Comparison of ENCODE assay signal across 1 cellular context in the genomic region with DNA sequence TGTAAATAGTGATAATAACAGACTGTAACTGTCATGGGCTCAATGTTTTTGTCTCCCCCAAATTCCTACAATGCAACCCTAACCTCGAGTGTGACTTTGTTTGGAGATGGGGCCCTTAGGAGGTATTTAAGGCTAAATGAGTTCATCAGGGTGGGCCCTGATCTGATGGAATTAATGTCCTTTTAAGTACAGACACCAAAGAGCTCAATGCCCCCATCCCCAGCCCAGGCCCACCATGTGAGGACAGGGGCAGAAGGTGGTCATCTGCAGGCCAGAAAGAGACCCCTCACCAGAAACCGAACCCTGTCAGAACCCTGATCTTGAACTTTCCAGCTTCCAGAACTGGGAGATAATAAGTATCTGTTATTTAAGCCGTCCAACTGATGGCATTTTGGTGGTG.
A peak's percentile ranks its signal among the peaks of the same experiment; 100 is the strongest.
TF ChIP-seq lines count a peak whose summit lies in the region.

No MANE protein-coding gene starts in this region.

TF ChIP-seq in K562, 482 proteins besides CTCF, POLR2A, EP300 and RAD21 (continued from another document):
- TF ChIP-seq, protein P1, sequence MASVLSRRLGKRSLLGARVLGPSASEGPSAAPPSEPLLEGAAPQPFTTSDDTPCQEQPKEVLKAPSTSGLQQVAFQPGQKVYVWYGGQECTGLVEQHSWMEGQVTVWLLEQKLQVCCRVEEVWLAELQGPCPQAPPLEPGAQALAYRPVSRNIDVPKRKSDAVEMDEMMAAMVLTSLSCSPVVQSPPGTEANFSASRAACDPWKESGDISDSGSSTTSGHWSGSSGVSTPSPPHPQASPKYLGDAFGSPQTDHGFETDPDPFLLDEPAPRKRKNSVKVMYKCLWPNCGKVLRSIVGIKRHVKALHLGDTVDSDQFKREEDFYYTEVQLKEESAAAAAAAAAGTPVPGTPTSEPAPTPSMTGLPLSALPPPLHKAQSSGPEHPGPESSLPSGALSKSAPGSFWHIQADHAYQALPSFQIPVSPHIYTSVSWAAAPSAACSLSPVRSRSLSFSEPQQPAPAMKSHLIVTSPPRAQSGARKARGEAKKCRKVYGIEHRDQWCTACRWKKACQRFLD (CRISPR knock-in tag; IDR thresholded peaks at IDR 0.05), result peak; percentile 24; the same call in 1 of the 2 replicates
- peak; percentile 5; the same call in 1 of the 2 replicates for TF ChIP-seq MYC (IDR thresholded peaks at IDR 0.05; ENCODE audit: low read depth, low read length)
- TF ChIP-seq MYC (CRISPR knock-in tag; IDR thresholded peaks at IDR 0.05; ENCODE audit: borderline replicate concordance, low read depth), result no peak
- TF ChIP-seq, protein P2, sequence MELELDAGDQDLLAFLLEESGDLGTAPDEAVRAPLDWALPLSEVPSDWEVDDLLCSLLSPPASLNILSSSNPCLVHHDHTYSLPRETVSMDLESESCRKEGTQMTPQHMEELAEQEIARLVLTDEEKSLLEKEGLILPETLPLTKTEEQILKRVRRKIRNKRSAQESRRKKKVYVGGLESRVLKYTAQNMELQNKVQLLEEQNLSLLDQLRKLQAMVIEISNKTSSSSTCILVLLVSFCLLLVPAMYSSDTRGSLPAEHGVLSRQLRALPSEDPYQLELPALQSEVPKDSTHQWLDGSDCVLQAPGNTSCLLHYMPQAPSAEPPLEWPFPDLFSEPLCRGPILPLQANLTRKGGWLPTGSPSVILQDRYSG (tag; conservative IDR thresholded peaks at IDR 0.05; ENCODE audit: low read depth), result 0 out of 2 replicates have a peak, but pooled peaks have one; percentile 13
- TF ChIP-seq BRD4 (IDR thresholded peaks at IDR 0.05), result 0 out of 2 replicates have a peak, but pooled peaks have one; percentile 49
- TF ChIP-seq, protein P3, sequence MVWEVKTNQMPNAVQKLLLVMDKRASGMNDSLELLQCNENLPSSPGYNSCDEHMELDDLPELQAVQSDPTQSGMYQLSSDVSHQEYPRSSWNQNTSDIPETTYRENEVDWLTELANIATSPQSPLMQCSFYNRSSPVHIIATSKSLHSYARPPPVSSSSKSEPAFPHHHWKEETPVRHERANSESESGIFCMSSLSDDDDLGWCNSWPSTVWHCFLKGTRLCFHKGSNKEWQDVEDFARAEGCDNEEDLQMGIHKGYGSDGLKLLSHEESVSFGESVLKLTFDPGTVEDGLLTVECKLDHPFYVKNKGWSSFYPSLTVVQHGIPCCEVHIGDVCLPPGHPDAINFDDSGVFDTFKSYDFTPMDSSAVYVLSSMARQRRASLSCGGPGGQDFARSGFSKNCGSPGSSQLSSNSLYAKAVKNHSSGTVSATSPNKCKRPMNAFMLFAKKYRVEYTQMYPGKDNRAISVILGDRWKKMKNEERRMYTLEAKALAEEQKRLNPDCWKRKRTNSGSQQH (CRISPR knock-in tag; IDR thresholded peaks at IDR 0.05), result no peak
- 0 out of 2 replicates have a peak, but pooled peaks have one; percentile 1 for TF ChIP-seq ZNF584 (CRISPR knock-in tag; IDR thresholded peaks at IDR 0.05; ENCODE audit: low read depth)
- peak; percentile 93 for TF ChIP-seq GTF2E2 (tag; IDR thresholded peaks at IDR 0.05)
- TF ChIP-seq ZFX (CRISPR knock-in tag; IDR thresholded peaks at IDR 0.05), result peak; percentile 62
- TF ChIP-seq MTA1 (IDR thresholded peaks at IDR 0.05; ENCODE audit: borderline replicate concordance), result 0 out of 2 replicates have a peak, but pooled peaks have one; percentile 10
- no peak for TF ChIP-seq ZEB2 (IDR thresholded peaks at IDR 0.05)
- TF ChIP-seq NFRKB (IDR thresholded peaks at IDR 0.05; ENCODE audit: low read depth), result peak; percentile 48; the same call in 1 of the 2 replicates
- TF ChIP-seq, protein P4, sequence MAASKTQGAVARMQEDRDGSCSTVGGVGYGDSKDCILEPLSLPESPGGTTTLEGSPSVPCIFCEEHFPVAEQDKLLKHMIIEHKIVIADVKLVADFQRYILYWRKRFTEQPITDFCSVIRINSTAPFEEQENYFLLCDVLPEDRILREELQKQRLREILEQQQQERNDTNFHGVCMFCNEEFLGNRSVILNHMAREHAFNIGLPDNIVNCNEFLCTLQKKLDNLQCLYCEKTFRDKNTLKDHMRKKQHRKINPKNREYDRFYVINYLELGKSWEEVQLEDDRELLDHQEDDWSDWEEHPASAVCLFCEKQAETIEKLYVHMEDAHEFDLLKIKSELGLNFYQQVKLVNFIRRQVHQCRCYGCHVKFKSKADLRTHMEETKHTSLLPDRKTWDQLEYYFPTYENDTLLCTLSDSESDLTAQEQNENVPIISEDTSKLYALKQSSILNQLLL (CRISPR knock-in tag; IDR thresholded peaks at IDR 0.05; ENCODE audit: borderline replicate concordance), result no peak
- 0 out of 2 replicates have a peak, but pooled peaks have one; percentile 9 for TF ChIP-seq ZNF507 (tag; conservative IDR thresholded peaks at IDR 0.05)
